In the genomic region with DNA sequence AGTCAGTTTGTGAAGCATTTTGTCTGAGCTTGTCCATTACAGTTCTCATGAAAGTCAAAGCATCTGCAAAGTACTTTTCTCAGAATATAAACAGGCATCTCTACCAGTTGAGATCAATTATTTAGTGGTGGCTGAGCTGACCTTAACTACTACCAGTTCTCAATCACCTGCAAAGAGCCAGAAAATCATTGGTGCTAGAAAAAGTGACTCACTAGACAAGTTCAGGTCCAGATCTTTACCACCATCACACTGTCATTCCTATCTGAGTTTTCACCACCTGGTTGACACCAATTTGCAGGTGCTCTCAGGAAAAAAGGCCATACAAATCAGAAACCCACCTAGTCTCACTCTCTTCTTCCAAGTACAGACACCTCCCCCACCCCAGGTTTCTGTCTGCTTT, we compare ENCODE assay signal across 15 cellular contexts. TPM values are rescaled to one million over a fixed set of nuclear protein-coding genes. Genes with fewer than 3 reads are reported as not detected.
DNase-seq lines count a peak whose midpoint lies in the region; ATAC-seq and TF ChIP-seq lines count a peak whose summit lies in the region.
"Had no signal": no experiment of that assay in that cellular context is flagged by ENCODE, and none has a peak within 500 bp of the region (broad histone marks: within the 10 kb centered on the region; RNA-seq: fewer than 3 reads in every experiment).

No MANE protein-coding gene starts in this region.

- no peaks in the 10 kb centered on the region for H3K9me2 ChIP-seq in OCI-LY7 (ENCODE audit: insufficient read depth, low read length)

- H3K79me2 ChIP-seq in OCI-LY7 (ENCODE audit: insufficient read depth, low read depth, low read length), result no peaks in the 10 kb centered on the region

- no peak overlapping the region for H3K4me3 Mint-ChIP-seq in mesothelial cell of epicardium
- H3K4me3 Mint-ChIP-seq: activated CD8-positive, alpha-beta T cell treated with anti-CD3 and anti-CD28 coated beads for 36 hours; CD4-positive, alpha-beta T cell had no signal

- no peaks in the 10 kb centered on the region for H3K27me3 ChIP-seq in left ventricle myocardium inferior (ENCODE audit: low read depth)

- no peaks in the 10 kb centered on the region for H3K36me3 Mint-ChIP-seq in mesothelial cell of epicardium

- H4K20me1 ChIP-seq in OCI-LY7 (ENCODE audit: insufficient read depth, low read length), result no peaks in the 10 kb centered on the region

- no peaks in the 10 kb centered on the region for H3K27me3 Mint-ChIP-seq in mesothelial cell of epicardium (ENCODE audit: low read depth)
- H3K27me3 Mint-ChIP-seq: activated CD8-positive, alpha-beta T cell treated with anti-CD3 and anti-CD28 coated beads for 36 hours; CD4-positive, alpha-beta T cell had no signal

- H3K36me3 ChIP-seq in OCI-LY7 (ENCODE audit: insufficient read depth, low read length), result no peaks in the 10 kb centered on the region
- no peaks in the 10 kb centered on the region for H3K36me3 ChIP-seq in left ventricle myocardium inferior

- H3K4me1 ChIP-seq in OCI-LY7 (ENCODE audit: insufficient read depth, low read length, poor library complexity, severe bottlenecking) (peaks cover 10% of the 10 kb centered on the region), left ventricle myocardium inferior (peaks cover 8% of the 10 kb centered on the region)
- H3K4me1 ChIP-seq: parathyroid adenoma had no signal

- H3K27ac Mint-ChIP-seq in mesothelial cell of epicardium, result peak overlapping the region; percentile 17
- H3K27ac Mint-ChIP-seq: activated CD8-positive, alpha-beta T cell treated with anti-CD3 and anti-CD28 coated beads for 36 hours; CD4-positive, alpha-beta T cell had no signal

- peak overlapping the region; percentile 10; the same call in 1 of the 2 replicates for H3K4me2 ChIP-seq in OCI-LY7 (ENCODE audit: low read length)

- DNase-seq in DMS53 (lab: John Stamatoyannopoulos, UW), result peak; percentile 63
- DNase-seq in OCI-LY7 (ENCODE audit: low spot score), result no peak
- no peak for DNase-seq in mesothelial cell of epicardium (ENCODE audit: low spot score in 2 of 2, unreplicated experiment in 2 of 2)
- no peak for DNase-seq in kidney glomerular epithelial cell (lab: John Stamatoyannopoulos, UW)
- DNase-seq in amygdala (lab: John Stamatoyannopoulos, UW), result no peak
- no peak for DNase-seq in left ventricle myocardium inferior
- DNase-seq: activated CD8-positive, alpha-beta T cell treated with anti-CD3 and anti-CD28 coated beads for 36 hours; activated T-cell treated with anti-CD3 and anti-CD28 coated beads, Interleukin-2, amount 50 U/mL, for 48 hours; CD4-positive, alpha-beta T cell; glutamatergic neuron; NCI-H2081 treated with DMSO at 0.1 percent for 48 hours; stimulated activated CD4-positive, alpha-beta T cell treated with anti-CD3 and anti-CD28 coated beads, Interleukin-2, amount 100 ng/mL, for 24 hours had no signal

- H3K27ac ChIP-seq in OCI-LY7 (ENCODE audit: low read depth, low read length, poor library complexity, severe bottlenecking) (no peak overlapping the region), left ventricle myocardium inferior (replicated peaks) (no peak overlapping the region)
- H3K27ac ChIP-seq: parathyroid adenoma had no signal

- no peak overlapping the region for H2AFZ ChIP-seq in OCI-LY7 (ENCODE audit: low read length)
- H2AFZ ChIP-seq: parathyroid adenoma had no signal

- no peaks in the 10 kb centered on the region for H3K9me3 Mint-ChIP-seq in mesothelial cell of epicardium
- H3K9me3 Mint-ChIP-seq: activated CD8-positive, alpha-beta T cell treated with anti-CD3 and anti-CD28 coated beads for 36 hours; CD4-positive, alpha-beta T cell had no signal

- CTCF ChIA-PET in OCI-LY7 (lab: Charles Lee; ENCODE audit: unreplicated experiment), result no interaction called here

- no peak overlapping the region for H3K4me3 ChIP-seq in OCI-LY7 (ENCODE audit: low read depth, low read length, poor library complexity, severe bottlenecking)
- no peak overlapping the region for H3K4me3 ChIP-seq in left ventricle myocardium inferior

- H3K9me3 ChIP-seq in OCI-LY7 (ENCODE audit: low read length), result no peaks in the 10 kb centered on the region
- H3K9me3 ChIP-seq in left ventricle myocardium inferior (replicated peaks), result no peaks in the 10 kb centered on the region

- intact Hi-C loops in OCI-LY7 (cut with micrococcal nuclease; ENCODE audit: unreplicated experiment), result no loop called here
- intact Hi-C loops in left ventricle myocardium inferior (cut with micrococcal nuclease), result no loop called here

- BruUV-seq in OCI-LY7 (replicated peaks; lab: Mats Ljungman, UMichigan), result no TSS peak

- peak; percentile 54 for ATAC-seq in GM21529 (IDR thresholded peaks at IDR 0.05; ENCODE audit: unreplicated experiment)
- no peak for ATAC-seq in GM21825 (IDR thresholded peaks at IDR 0.05; ENCODE audit: unreplicated experiment)
- ATAC-seq: activated CD8-positive, alpha-beta T cell treated with anti-CD3 and anti-CD28 coated beads for 36 hours had no signal

- H3K4me1 Mint-ChIP-seq in mesothelial cell of epicardium, result peaks cover 31% of the 10 kb centered on the region

- TF ChIP-seq CTCF in OCI-LY7 (conservative IDR thresholded peaks at IDR 0.05; ENCODE audit: low read length), result no peak
- TF ChIP-seq CTCF in mesothelial cell of epicardium (IDR thresholded peaks at IDR 0.05; ENCODE audit: unreplicated experiment), result no peak
- no peak for TF ChIP-seq CTCF in left ventricle myocardium inferior (IDR thresholded peaks at IDR 0.05; ENCODE audit: borderline replicate concordance)

- POLR2A ChIA-PET in OCI-LY7 (lab: Charles Lee), result no interaction called here

RNA-seq across cellular contexts. Expression of gene ITPR2, which starts 33.3 kb away (rescaled TPM):
- 25.6 and 33.7 TPM in 2 replicates for total RNA-seq in OCI-LY7 (2014; rRNA removed; shearing (Covaris generic))
- total RNA-seq in OCI-LY7 (2022) (44.7 and 56.6 TPM in 2 replicates), mesothelial cell of epicardium (54.3 to 63.9 TPM (median 62.3 TPM) in 3 replicates), left ventricle myocardium inferior (15.8 TPM)
